ENCODE assay signal across 8 cellular contexts in the genomic region with DNA sequence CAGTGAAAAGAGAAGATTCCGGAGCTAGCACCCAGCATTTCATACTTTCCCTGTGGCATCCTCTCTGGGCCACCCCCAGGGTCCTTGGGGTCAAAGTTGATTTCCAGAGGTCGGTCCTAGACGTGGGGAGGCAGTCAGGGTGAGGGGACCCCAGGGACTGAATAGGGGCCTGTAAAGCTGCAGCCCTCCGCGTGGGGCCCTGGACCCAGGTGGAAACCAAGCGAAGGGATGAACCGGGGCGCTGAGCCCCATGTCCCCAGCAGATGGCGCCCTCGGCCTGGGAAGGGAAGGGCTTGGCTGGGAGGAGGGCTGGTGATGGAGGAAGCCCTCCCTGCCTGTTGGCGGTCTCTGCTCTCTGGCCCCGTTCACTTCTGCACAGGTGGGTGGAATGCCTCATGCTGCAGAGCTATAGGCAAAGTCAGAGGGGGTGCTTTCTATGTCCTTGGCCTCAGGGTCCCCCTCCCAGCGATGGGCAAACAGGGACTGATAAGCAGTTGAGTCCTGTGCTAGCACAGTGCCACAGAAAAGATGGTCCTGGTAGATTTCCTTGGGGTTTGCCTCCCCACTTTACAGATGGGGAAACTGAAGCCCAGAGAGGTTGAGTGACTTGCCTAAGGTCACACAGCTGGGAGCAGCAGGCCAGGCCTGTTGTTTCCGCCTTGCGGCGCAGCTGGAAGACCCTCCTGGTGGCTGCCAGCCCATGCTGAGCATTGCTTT.
DNase-seq lines count a peak whose midpoint lies in the region; TF ChIP-seq lines count a peak whose summit lies in the region.

No MANE protein-coding gene starts in this region.

- peaks cover 0 to 39% (median 4%) of the 10 kb centered on the region in 4 donors for H3K4me1 ChIP-seq in tibial nerve

- no peaks in the 10 kb centered on the region for H3K36me3 ChIP-seq in tibial nerve

- no peaks in the 10 kb centered on the region for H3K36me3 Mint-ChIP-seq in osteocyte (ENCODE audit: unreplicated experiment)

- TF ChIP-seq CTCF in osteocyte (IDR thresholded peaks at IDR 0.05) (peak; percentile 97), tibial nerve (IDR thresholded peaks at IDR 0.05) (peak; percentile 91 to 95 (median 92))

- whole genome bisulfite sequencing in tibial nerve, 2 donors, result 33 to 43% methylated on average over 10 to 15 of the region's 16 CpGs

- peak; percentile 43 for DNase-seq in Caki2 (ENCODE audit: low read depth)
- peak; percentile 59 for DNase-seq in HT1080 (ENCODE audit: low read depth)
- DNase-seq in RPMI8226, result peak; percentile 70
- DNase-seq in activated gamma-delta T cell (lab: John Stamatoyannopoulos, UW), result peak; percentile 25
- peak; percentile 32 for DNase-seq in foreskin melanocyte
- peak; percentile 92 for DNase-seq in osteocyte (ENCODE audit: extremely low spot score, unreplicated experiment)
- DNase-seq in tibial nerve (ENCODE audit: low spot score in 2 of 2), result peak; percentile 59 to 75
- DNase-seq in NCI-H774 (lab: John Stamatoyannopoulos, UW), result no peak

- H3K9me3 Mint-ChIP-seq in osteocyte (ENCODE audit: unreplicated experiment), result no peaks in the 10 kb centered on the region

- TF ChIP-seq POLR2A in tibial nerve (IDR thresholded peaks at IDR 0.05), result no peak

- no peak overlapping the region for H3K4me3 ChIP-seq in tibial nerve

- H3K27ac Mint-ChIP-seq in osteocyte (ENCODE audit: unreplicated experiment), result no peak overlapping the region

- no peak overlapping the region for H3K4me3 Mint-ChIP-seq in osteocyte (ENCODE audit: unreplicated experiment)

- no peak overlapping the region for H3K27ac ChIP-seq in tibial nerve

- H3K27me3 Mint-ChIP-seq in osteocyte (ENCODE audit: unreplicated experiment), result no peaks in the 10 kb centered on the region

- peaks cover 9% of the 10 kb centered on the region for H3K4me1 Mint-ChIP-seq in osteocyte (ENCODE audit: unreplicated experiment)

- in situ Hi-C loops in Caki2 (cut with HindIII; ENCODE audit: low pct_unique_long_range_greater_than_20kb, low sequenced_read_pairs), result no loop called here

- no peaks in the 10 kb centered on the region for H3K9me3 ChIP-seq in tibial nerve

- no peaks in the 10 kb centered on the region for H3K27me3 ChIP-seq in tibial nerve

- peak in 1 of 2 donors; percentile 11 for TF ChIP-seq EP300 in tibial nerve (IDR thresholded peaks at IDR 0.05)
